Comparison of ENCODE assay signal across 9 cellular contexts in the genomic region with DNA sequence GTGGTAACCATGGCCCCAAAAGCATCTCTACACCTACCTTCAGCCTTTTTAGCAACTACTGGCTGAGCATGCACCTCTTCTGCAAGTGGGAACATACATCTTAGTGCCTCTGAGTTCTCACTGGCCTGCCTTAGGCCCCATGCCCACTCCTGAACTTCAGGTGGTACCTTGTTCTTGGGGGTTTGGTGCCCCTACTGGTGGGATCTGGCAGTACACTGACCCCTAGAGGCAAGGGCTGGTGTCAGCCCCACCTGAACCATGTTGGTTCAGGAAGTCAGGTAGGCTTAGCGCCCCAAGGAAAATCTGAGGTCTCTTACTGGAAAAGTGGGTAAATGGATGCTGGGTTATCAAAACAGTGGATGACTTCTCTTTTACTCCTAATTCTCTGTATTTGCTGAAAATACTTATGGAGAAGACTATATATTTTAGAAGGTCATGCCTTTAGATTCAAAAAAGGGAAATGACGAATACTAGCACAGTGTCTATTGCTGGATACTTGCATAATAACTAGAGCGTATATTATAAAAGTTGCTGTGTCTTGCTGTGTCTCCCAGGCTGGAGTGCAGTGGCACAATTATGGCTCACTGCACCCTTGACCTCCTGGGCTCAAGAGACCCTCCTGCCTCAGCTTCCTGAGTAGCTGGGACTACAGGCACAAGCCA.
DNase-seq lines count a peak whose midpoint lies in the region; ATAC-seq and TF ChIP-seq lines count a peak whose summit lies in the region.
"Had no signal": no experiment of that assay in that cellular context is flagged by ENCODE, and none has a peak within 500 bp of the region (broad histone marks: within the 10 kb centered on the region; RNA-seq: fewer than 3 reads in every experiment).

No MANE protein-coding gene starts in this region.

- H3K27ac ChIP-seq in SJCRH30 (no peak overlapping the region), testis (no peak overlapping the region)
- H3K27ac ChIP-seq: epithelial cell of prostate had no signal

- H3K4me1 Mint-ChIP-seq in activated T-cell treated with anti-CD3 and anti-CD28 coated beads, Interleukin-2, amount 50 U/mL, for 24 hours (ENCODE audit: low read depth), result no peaks in the 10 kb centered on the region
- H3K4me1 Mint-ChIP-seq in glutamatergic neuron (ENCODE audit: low read depth, unreplicated experiment), result peaks cover 7% of the 10 kb centered on the region

- peaks cover 16% of the 10 kb centered on the region for H3K27me3 Mint-ChIP-seq in activated T-cell treated with anti-CD3 and anti-CD28 coated beads, Interleukin-2, amount 50 U/mL, for 24 hours
- no peaks in the 10 kb centered on the region for H3K27me3 Mint-ChIP-seq in glutamatergic neuron (ENCODE audit: unreplicated experiment)

- H3K4me1 ChIP-seq in SJCRH30 (no peaks in the 10 kb centered on the region), testis (no peaks in the 10 kb centered on the region)

- H3K9me3 ChIP-seq in SJCRH30 (replicated peaks) (no peaks in the 10 kb centered on the region), testis (no peaks in the 10 kb centered on the region)

- no peak overlapping the region for H3K4me3 ChIP-seq in SJCRH30
- H3K4me3 ChIP-seq in testis, result no peak overlapping the region

- no peaks in the 10 kb centered on the region for H3K36me3 Mint-ChIP-seq in activated T-cell treated with anti-CD3 and anti-CD28 coated beads, Interleukin-2, amount 50 U/mL, for 24 hours (ENCODE audit: low read depth)
- H3K36me3 Mint-ChIP-seq in glutamatergic neuron (ENCODE audit: unreplicated experiment), result peaks cover 5% of the 10 kb centered on the region

- no peak overlapping the region for H3K27ac Mint-ChIP-seq in activated T-cell treated with anti-CD3 and anti-CD28 coated beads, Interleukin-2, amount 50 U/mL, for 24 hours
- no peak overlapping the region for H3K27ac Mint-ChIP-seq in glutamatergic neuron (ENCODE audit: unreplicated experiment)

- TF ChIP-seq CTCF in glutamatergic neuron (IDR thresholded peaks at IDR 0.05; ENCODE audit: partially characterized antibody, unreplicated experiment), result peak; percentile 70
- peak; percentile 19 to 49 (median 21) for TF ChIP-seq CTCF in testis (IDR thresholded peaks at IDR 0.05)

- intact Hi-C loops in testis (cut with DNase I; ENCODE audit: low total_unique reads), result no loop called here

- DNase-seq in activated T-cell treated with anti-CD3 and anti-CD28 coated beads, Interleukin-2, amount 50 U/mL, for 24 hours, result peak; percentile 33
- DNase-seq in activated T-cell treated with anti-CD3 and anti-CD28 coated beads for 4 hours (no peak), SJCRH30 (peak; percentile 10 to 26), glutamatergic neuron (no peak), testis (no peak), NCI-H446 treated with DMSO at 0.1 percent for 48 hours (lab: John Stamatoyannopoulos, UW) (no peak)

- no peak for TF ChIP-seq POLR2A in testis (IDR thresholded peaks at IDR 0.05)

- 92 to 95% methylated on average over 3 of the region's 3 CpGs for WGBS in testis, 2 donors

- no peaks in the 10 kb centered on the region for H3K36me3 ChIP-seq in SJCRH30
- no peaks in the 10 kb centered on the region for H3K36me3 ChIP-seq in testis (ENCODE audit: low read depth, missing control alignments)

- ATAC-seq in HG03095 (IDR thresholded peaks at IDR 0.05; ENCODE audit: unreplicated experiment), result no peak
- no peak for ATAC-seq in HG03565 (IDR thresholded peaks at IDR 0.05; ENCODE audit: unreplicated experiment)

- H3K27me3 ChIP-seq in SJCRH30 (no peaks in the 10 kb centered on the region), testis (no peaks in the 10 kb centered on the region)

- H3K4me3 Mint-ChIP-seq in activated T-cell treated with anti-CD3 and anti-CD28 coated beads, Interleukin-2, amount 50 U/mL, for 24 hours, result no peak overlapping the region
- H3K4me3 Mint-ChIP-seq in glutamatergic neuron (ENCODE audit: unreplicated experiment), result no peak overlapping the region

- H3K9me3 Mint-ChIP-seq in activated T-cell treated with anti-CD3 and anti-CD28 coated beads, Interleukin-2, amount 50 U/mL, for 24 hours, result peaks cover 4% of the 10 kb centered on the region
- no peaks in the 10 kb centered on the region for H3K9me3 Mint-ChIP-seq in glutamatergic neuron (ENCODE audit: unreplicated experiment)

Comparison
In these comparisons a context has a peak if more than half of its experiments do, and no peak if none do; other contexts are left out.
1. DNase-seq: peak in activated T-cell treated with anti-CD3 and anti-CD28 coated beads, Interleukin-2, amount 50 U/mL, for 24 hours (single experiment) and SJCRH30 (2 of 2); none in activated T-cell treated with anti-CD3 and anti-CD28 coated beads for 4 hours (single experiment), glutamatergic neuron (single experiment), testis (single experiment) and NCI-H446 treated with DMSO at 0.1 percent for 48 hours (single experiment).